ENCODE assay signal across 2 cellular contexts in the genomic region with DNA sequence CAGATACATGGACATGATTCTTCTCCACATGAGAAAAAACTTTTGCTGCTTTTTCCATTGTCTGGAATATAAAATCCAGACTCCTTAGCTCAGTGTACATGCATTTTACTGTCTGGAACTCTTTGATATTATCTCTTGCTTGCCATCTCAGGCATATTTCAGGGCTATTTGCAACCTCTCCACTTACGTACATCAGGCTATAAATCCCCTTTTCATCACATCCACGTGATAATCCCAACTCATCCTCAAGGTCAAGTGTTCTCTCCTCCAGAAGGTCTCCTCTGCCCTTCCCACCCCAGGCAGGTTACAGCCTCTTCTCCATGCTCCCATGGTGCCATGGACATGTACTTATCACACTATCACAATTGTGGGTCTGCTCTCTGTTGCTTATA.
TF ChIP-seq lines count a peak whose summit lies in the region.

No MANE protein-coding gene starts in this region.

TF ChIP-seq in HEK293, 187 proteins besides CTCF, POLR2A, EP300 and RAD21 (continued from another document):
- TF ChIP-seq, protein P1, sequence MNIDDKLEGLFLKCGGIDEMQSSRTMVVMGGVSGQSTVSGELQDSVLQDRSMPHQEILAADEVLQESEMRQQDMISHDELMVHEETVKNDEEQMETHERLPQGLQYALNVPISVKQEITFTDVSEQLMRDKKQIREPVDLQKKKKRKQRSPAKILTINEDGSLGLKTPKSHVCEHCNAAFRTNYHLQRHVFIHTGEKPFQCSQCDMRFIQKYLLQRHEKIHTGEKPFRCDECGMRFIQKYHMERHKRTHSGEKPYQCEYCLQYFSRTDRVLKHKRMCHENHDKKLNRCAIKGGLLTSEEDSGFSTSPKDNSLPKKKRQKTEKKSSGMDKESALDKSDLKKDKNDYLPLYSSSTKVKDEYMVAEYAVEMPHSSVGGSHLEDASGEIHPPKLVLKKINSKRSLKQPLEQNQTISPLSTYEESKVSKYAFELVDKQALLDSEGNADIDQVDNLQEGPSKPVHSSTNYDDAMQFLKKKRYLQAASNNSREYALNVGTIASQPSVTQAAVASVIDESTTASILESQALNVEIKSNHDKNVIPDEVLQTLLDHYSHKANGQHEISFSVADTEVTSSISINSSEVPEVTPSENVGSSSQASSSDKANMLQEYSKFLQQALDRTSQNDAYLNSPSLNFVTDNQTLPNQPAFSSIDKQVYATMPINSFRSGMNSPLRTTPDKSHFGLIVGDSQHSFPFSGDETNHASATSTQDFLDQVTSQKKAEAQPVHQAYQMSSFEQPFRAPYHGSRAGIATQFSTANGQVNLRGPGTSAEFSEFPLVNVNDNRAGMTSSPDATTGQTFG (tag by site-specific recombination; IDR thresholded peaks at IDR 0.05; ENCODE audit: borderline replicate concordance) = no peak
- no peak for TF ChIP-seq PATZ1 (tag by site-specific recombination; IDR thresholded peaks at IDR 0.05)
- peak; percentile 45; the same call in 1 of the 2 replicates for TF ChIP-seq TRIM28 (IDR thresholded peaks at IDR 0.05; ENCODE audit: borderline replicate concordance, low read length)
- no peak for TF ChIP-seq SALL2 (tag by site-specific recombination; IDR thresholded peaks at IDR 0.05; ENCODE audit: borderline replicate concordance)
- TF ChIP-seq HIC1 (tag by site-specific recombination; IDR thresholded peaks at IDR 0.05) = no peak
- peak; percentile 20 for TF ChIP-seq WT1 (tag by site-specific recombination; IDR thresholded peaks at IDR 0.05)
- no peak for TF ChIP-seq GLI2 (tag by site-specific recombination; IDR thresholded peaks at IDR 0.05; ENCODE audit: borderline replicate concordance, low read depth)
- no peak for TF ChIP-seq SP3 (tag by site-specific recombination; IDR thresholded peaks at IDR 0.05)
- no peak for TF ChIP-seq MEIS1 (CRISPR knock-in tag; IDR thresholded peaks at IDR 0.05; ENCODE audit: borderline replicate concordance)
- TF ChIP-seq ZNF561 (tag by site-specific recombination; IDR thresholded peaks at IDR 0.05; ENCODE audit: borderline replicate concordance) = no peak
- TF ChIP-seq ZNF473 (tag by site-specific recombination; IDR thresholded peaks at IDR 0.05) = no peak
- no peak for TF ChIP-seq OVOL3 (tag by site-specific recombination; IDR thresholded peaks at IDR 0.05)
- TF ChIP-seq ZNF311 (tag by site-specific recombination; IDR thresholded peaks at IDR 0.05; ENCODE audit: borderline replicate concordance) = no peak
- no peak for TF ChIP-seq ZNF274 (IDR thresholded peaks at IDR 0.05; ENCODE audit: low read length)
- TF ChIP-seq ZNF274 (tag by site-specific recombination; IDR thresholded peaks at IDR 0.05; ENCODE audit: borderline replicate concordance) = no peak

TF ChIP-seq in WTC11, 78 proteins besides CTCF, POLR2A, EP300 and RAD21 (continued from another document):
- TF ChIP-seq, protein P2, sequence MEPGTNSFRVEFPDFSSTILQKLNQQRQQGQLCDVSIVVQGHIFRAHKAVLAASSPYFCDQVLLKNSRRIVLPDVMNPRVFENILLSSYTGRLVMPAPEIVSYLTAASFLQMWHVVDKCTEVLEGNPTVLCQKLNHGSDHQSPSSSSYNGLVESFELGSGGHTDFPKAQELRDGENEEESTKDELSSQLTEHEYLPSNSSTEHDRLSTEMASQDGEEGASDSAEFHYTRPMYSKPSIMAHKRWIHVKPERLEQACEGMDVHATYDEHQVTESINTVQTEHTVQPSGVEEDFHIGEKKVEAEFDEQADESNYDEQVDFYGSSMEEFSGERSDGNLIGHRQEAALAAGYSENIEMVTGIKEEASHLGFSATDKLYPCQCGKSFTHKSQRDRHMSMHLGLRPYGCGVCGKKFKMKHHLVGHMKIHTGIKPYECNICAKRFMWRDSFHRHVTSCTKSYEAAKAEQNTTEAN (CRISPR knock-in tag; IDR thresholded peaks at IDR 0.05) = no peak
- TF ChIP-seq ATF6 (CRISPR knock-in tag; IDR thresholded peaks at IDR 0.05) = no peak
- no peak for TF ChIP-seq CREB1 (CRISPR knock-in tag; IDR thresholded peaks at IDR 0.05)
- TF ChIP-seq, protein P3, sequence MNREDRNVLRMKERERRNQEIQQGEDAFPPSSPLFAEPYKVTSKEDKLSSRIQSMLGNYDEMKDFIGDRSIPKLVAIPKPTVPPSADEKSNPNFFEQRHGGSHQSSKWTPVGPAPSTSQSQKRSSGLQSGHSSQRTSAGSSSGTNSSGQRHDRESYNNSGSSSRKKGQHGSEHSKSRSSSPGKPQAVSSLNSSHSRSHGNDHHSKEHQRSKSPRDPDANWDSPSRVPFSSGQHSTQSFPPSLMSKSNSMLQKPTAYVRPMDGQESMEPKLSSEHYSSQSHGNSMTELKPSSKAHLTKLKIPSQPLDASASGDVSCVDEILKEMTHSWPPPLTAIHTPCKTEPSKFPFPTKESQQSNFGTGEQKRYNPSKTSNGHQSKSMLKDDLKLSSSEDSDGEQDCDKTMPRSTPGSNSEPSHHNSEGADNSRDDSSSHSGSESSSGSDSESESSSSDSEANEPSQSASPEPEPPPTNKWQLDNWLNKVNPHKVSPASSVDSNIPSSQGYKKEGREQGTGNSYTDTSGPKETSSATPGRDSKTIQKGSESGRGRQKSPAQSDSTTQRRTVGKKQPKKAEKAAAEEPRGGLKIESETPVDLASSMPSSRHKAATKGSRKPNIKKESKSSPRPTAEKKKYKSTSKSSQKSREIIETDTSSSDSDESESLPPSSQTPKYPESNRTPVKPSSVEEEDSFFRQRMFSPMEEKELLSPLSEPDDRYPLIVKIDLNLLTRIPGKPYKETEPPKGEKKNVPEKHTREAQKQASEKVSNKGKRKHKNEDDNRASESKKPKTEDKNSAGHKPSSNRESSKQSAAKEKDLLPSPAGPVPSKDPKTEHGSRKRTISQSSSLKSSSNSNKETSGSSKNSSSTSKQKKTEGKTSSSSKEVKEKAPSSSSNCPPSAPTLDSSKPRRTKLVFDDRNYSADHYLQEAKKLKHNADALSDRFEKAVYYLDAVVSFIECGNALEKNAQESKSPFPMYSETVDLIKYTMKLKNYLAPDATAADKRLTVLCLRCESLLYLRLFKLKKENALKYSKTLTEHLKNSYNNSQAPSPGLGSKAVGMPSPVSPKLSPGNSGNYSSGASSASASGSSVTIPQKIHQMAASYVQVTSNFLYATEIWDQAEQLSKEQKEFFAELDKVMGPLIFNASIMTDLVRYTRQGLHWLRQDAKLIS (CRISPR knock-in tag; IDR thresholded peaks at IDR 0.05; ENCODE audit: borderline replicate concordance) = no peak
- TF ChIP-seq MLX (CRISPR knock-in tag; IDR thresholded peaks at IDR 0.05) = no peak
- no peak for TF ChIP-seq JUN (CRISPR knock-in tag; IDR thresholded peaks at IDR 0.05)
- no peak for TF ChIP-seq ZBTB21 (CRISPR knock-in tag; IDR thresholded peaks at IDR 0.05; ENCODE audit: borderline replicate concordance)
- no peak for TF ChIP-seq FOXK1 (CRISPR knock-in tag; IDR thresholded peaks at IDR 0.05)
